1 cellular context compared by ENCODE assay signal in genomic region chr14:51847489-51847796, GRCh38.
TF ChIP-seq lines count a peak whose summit lies in the region.

No MANE protein-coding gene starts in this region.

TF ChIP-seq in GM23338, 12 proteins besides CTCF, POLR2A, EP300 and RAD21 (continued from another document):
- TF ChIP-seq ZNF462 (CRISPR knock-in tag; IDR thresholded peaks at IDR 0.05) (no peak), JUNB (IDR thresholded peaks at IDR 0.05; ENCODE audit: unreplicated experiment) (no peak), CREB1 (CRISPR knock-in tag; IDR thresholded peaks at IDR 0.05; ENCODE audit: low read depth) (no peak), REST (IDR thresholded peaks at IDR 0.05; ENCODE audit: unreplicated experiment) (no peak), EZH2phosphoT487 (IDR thresholded peaks at IDR 0.05; ENCODE audit: unreplicated experiment) (no peak), EZH2 (IDR thresholded peaks at IDR 0.05; ENCODE audit: low read depth, unreplicated experiment) (no peak), STAT1 (IDR thresholded peaks at IDR 0.05; ENCODE audit: unreplicated experiment) (no peak), NANOG (IDR thresholded peaks at IDR 0.05; ENCODE audit: borderline replicate concordance) (no peak)
